In genomic region chr6:11317885-11318771, GRCh38 we compare ENCODE assay signal across 8 cellular contexts.
DNase-seq lines count a peak whose midpoint lies in the region; ATAC-seq and TF ChIP-seq lines count a peak whose summit lies in the region.

No MANE protein-coding gene starts in this region.

- H3K27me3 ChIP-seq in breast epithelium = no peaks in the 10 kb centered on the region

- peak overlapping the region; percentile 75 to 77 for H3K27ac ChIP-seq in breast epithelium

- TF ChIP-seq CTCF in breast epithelium (IDR thresholded peaks at IDR 0.05) = no peak

- H3K9me3 ChIP-seq in breast epithelium = no peaks in the 10 kb centered on the region

- no peaks in the 10 kb centered on the region for H3K36me3 ChIP-seq in breast epithelium

- peak; percentile 63 for DNase-seq in T1000 (lab: John Stamatoyannopoulos, UW)
- DNase-seq in breast epithelium (ENCODE audit: low spot score in 2 of 2) = peak; percentile 58 to 89
- DNase-seq in lung microvascular endothelial cell (ENCODE audit: low read depth in 2 of 2) = peak; percentile 66 to 99
- peak; percentile 36 to 42 (median 42) for DNase-seq in stimulated activated CD4-positive, alpha-beta T cell treated with anti-CD3 and anti-CD28 coated beads, TNF-alpha, amount 100 ng/mL, for 1 hour (ENCODE audit: low read depth in 3 of 3, low spot score in 1 of 3)
- no peak for DNase-seq in NCI-H2171 (lab: John Stamatoyannopoulos, UW)
- no peak for DNase-seq in DMS153 (lab: John Stamatoyannopoulos, UW)

- H3K4me3 ChIP-seq in breast epithelium = no peak overlapping the region

- no peak for TF ChIP-seq POLR2A in breast epithelium (IDR thresholded peaks at IDR 0.05)

- intact Hi-C loops in breast epithelium (cut with DNase I; ENCODE audit: low total_unique reads) = loop anchor here (5.0 kb wide), 1 partner anchor 426 kb away; no protein-coding TSS in a partner anchor

- ATAC-seq in GM18868 (IDR thresholded peaks at IDR 0.05; ENCODE audit: unreplicated experiment) (peak; percentile 95), HG03342 (IDR thresholded peaks at IDR 0.05; ENCODE audit: unreplicated experiment) (peak; percentile 81)

- peaks cover 0 to 10% of the 10 kb centered on the region in 2 donors for H3K4me1 ChIP-seq in breast epithelium

Comparison
In these comparisons a context has a peak if more than half of its experiments do, and no peak if none do; other contexts are left out.
1. DNase-seq: peak in T1000 (single experiment), breast epithelium (2 of 2), lung microvascular endothelial cell (2 of 2) and stimulated activated CD4-positive, alpha-beta T cell treated with anti-CD3 and anti-CD28 coated beads, TNF-alpha, amount 100 ng/mL, for 1 hour (3 of 3); none in NCI-H2171 (single experiment) and DMS153 (single experiment).